21 cellular contexts compared by ENCODE assay signal in genomic region chrX:40066700-40067099, GRCh38.
"Had no signal": no experiment of that assay in that cellular context is flagged by ENCODE, and none has a peak within 500 bp of the region (broad histone marks: within the 10 kb centered on the region; RNA-seq: fewer than 3 reads in every experiment).

No MANE protein-coding gene starts in this region.

- H3K9me3 ChIP-seq: psoas muscle, spleen, testis, tibial nerve, upper lobe of right lung, vagina had no signal

- ATAC-seq: foreskin keratinocyte; left cardiac atrium; psoas muscle; sciatic nerve; stimulated activated naive B cell treated with anti-CD40 and anti-IgM and Interleukin-4, amounts not matched to agents 10 μg/mL and 1 μg/mL and 100 μg/mL, for 72 hours; upper lobe of right lung had no signal

- H3K4me3 ChIP-seq: psoas muscle, spleen, testis, tibial nerve, upper lobe of right lung, vagina had no signal

- H3K4me3 Mint-ChIP-seq: immature natural killer cell; naive B cell; nephron progenitor cell; stimulated activated naive B cell treated with anti-CD40 and anti-IgM and Interleukin-4, amounts not matched to agents 10 μg/mL and 1 μg/mL and 100 μg/mL, for 72 hours had no signal

- H3K27me3 ChIP-seq: foreskin keratinocyte, spleen, testis, tibial nerve, upper lobe of right lung, vagina had no signal

- DNase-seq: dermis blood vessel endothelial cell; foreskin keratinocyte; immature natural killer cell; left cardiac atrium; mesendoderm; naive B cell; nephron progenitor cell; psoas muscle; retina; spleen; stimulated activated CD4-positive, alpha-beta T cell treated with anti-CD3 and anti-CD28 coated beads, Interleukin-15, amount 100 ng/mL, for 24 hours; stimulated activated CD4-positive, alpha-beta T cell treated with anti-CD3 and anti-CD28 coated beads, Interleukin-1b, Interleukin-23, amount 100 ng/mL, for 48 hours; stimulated activated CD4-positive, alpha-beta T cell treated with anti-CD3 and anti-CD28 coated beads, Interleukin-4, amount 100 ng/mL, for 24 hours; stimulated activated naive B cell treated with anti-CD40 and anti-IgM and Interleukin-4, amounts not matched to agents 10 μg/mL and 1 μg/mL and 100 μg/mL, for 72 hours; stimulated activated naive CD8-positive, alpha-beta T cell treated with anti-CD3 and anti-CD28 coated beads, Interleukin-15, amount 100 ng/mL, for 72 hours; testis; upper lobe of right lung had no signal

- H3K27ac Mint-ChIP-seq: nephron progenitor cell had no signal

- H3K4me1 ChIP-seq: parathyroid adenoma, psoas muscle, testis, upper lobe of right lung, vagina had no signal

- H3K9me3 Mint-ChIP-seq: immature natural killer cell; naive B cell; stimulated activated naive B cell treated with anti-CD40 and anti-IgM and Interleukin-4, amounts not matched to agents 10 μg/mL and 1 μg/mL and 100 μg/mL, for 72 hours; stimulated activated naive CD8-positive, alpha-beta T cell treated with anti-CD3 and anti-CD28 coated beads, Interleukin-15, amount 100 ng/mL, for 72 hours had no signal

- H3K27me3 Mint-ChIP-seq: naive B cell; stimulated activated naive CD8-positive, alpha-beta T cell treated with anti-CD3 and anti-CD28 coated beads, Interleukin-15, amount 100 ng/mL, for 72 hours had no signal

- H3K27ac ChIP-seq: foreskin keratinocyte, parathyroid adenoma, psoas muscle, spleen, testis, tibial nerve, upper lobe of right lung, vagina had no signal

- H3K36me3 ChIP-seq: vagina had no signal
